29 cellular contexts compared by ENCODE assay signal in the genomic region with DNA sequence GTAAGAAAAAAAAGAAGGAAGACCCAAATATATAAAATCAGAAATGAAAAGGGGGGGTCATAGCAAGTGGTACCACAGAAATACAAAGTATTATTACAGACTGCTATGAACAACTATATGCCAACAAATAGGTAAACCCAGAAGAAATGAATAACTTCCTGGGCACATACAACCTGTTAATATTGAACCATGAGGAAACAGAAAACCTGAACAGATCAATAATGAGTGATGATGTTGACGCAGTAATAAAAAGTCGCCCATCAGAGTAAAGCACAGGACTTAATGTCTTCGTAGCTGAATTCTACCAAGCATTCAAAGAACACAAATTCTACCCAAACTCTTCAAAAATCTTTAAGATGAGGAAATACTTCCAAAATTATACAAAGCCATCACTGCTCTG.
"Had no signal": no experiment of that assay in that cellular context is flagged by ENCODE, and none has a peak within 500 bp of the region (broad histone marks: within the 10 kb centered on the region; RNA-seq: fewer than 3 reads in every experiment).

No MANE protein-coding gene starts in this region.

- FAIRE-seq: urothelium cell line had no signal

- DNase-seq: stimulated activated CD4-positive, alpha-beta T cell treated with anti-CD3 and anti-CD28 coated beads, Interleukin-2, amount 100 ng/mL, for 48 hours; stimulated activated CD4-positive, alpha-beta T cell treated with anti-CD3 and anti-CD28 coated beads, Interleukin-4, amount 100 ng/mL, for 1 hour; stimulated activated CD4-positive, alpha-beta T cell treated with anti-CD3 and anti-CD28 coated beads, Interleukin-4, amount 100 ng/mL, for 24 hours; stimulated activated CD4-positive, alpha-beta T cell treated with anti-CD3 and anti-CD28 coated beads, Interleukin-4, amount 100 ng/mL, for 4 hours; stimulated activated CD8-positive, alpha-beta memory T cell treated with anti-CD3 and anti-CD28 coated beads, Interleukin-4, amount 100 ng/mL, for 48 hours; stimulated activated naive B cell treated with anti-CD40 and anti-IgM and Interleukin-4, amounts not matched to agents 10 μg/mL and 1 μg/mL and 100 μg/mL, for 72 hours; stimulated activated naive CD4-positive, alpha-beta T cell; stimulated activated naive CD4-positive, alpha-beta T cell treated with Interleukin-2 at 50 U/mL for 16 hours; stimulated activated naive CD8-positive, alpha-beta T cell treated with anti-CD3 and anti-CD28 coated beads, Interleukin-15, amount 100 ng/mL, for 72 hours; stimulated activated naive CD8-positive, alpha-beta T cell treated with anti-CD3 and anti-CD28 coated beads, Interleukin-15, Interleukin-2, amounts not matched to agents 100 U/mL and 50 U/mL, for 24 hours; stomach; substantia nigra; testis; thyroid gland; tibial artery; transverse colon; trophoblast cell; upper lobe of left lung; upper lobe of right lung; uterus had no signal

- H3K27ac Mint-ChIP-seq: stimulated activated effector memory CD8-positive, alpha-beta T cell treated with anti-CD3 and anti-CD28 coated beads, Interleukin-12 subunit alpha, Interleukin-12 subunit beta, amount 100 ng/mL, for 72 hours; stimulated activated memory B cell treated with anti-CD40 and anti-IgM and Interleukin-4, amounts not matched to agents 10 μg/mL and 1 μg/mL and 100 μg/mL, for 72 hours; stimulated activated naive B cell treated with anti-CD40 and anti-IgM and Interleukin-4, amounts not matched to agents 10 μg/mL and 1 μg/mL and 100 μg/mL, for 72 hours; stimulated activated naive CD8-positive, alpha-beta T cell treated with anti-CD3 and anti-CD28 coated beads, Interleukin-15, amount 100 ng/mL, for 72 hours; stimulated activated naive CD8-positive, alpha-beta T cell treated with anti-CD3 and anti-CD28 coated beads, Interleukin-15, Interleukin-2, amounts not matched to agents 100 ng/mL and 50 ng/mL, for 24 hours; type B pancreatic cell had no signal

- H3K27ac ChIP-seq: stomach, suprapubic skin, testis, thoracic aorta, thyroid gland, tibial artery, tibial nerve, transverse colon, upper lobe of left lung, upper lobe of right lung, uterus, vagina had no signal

- H3K9me3 Mint-ChIP-seq: stimulated activated naive CD8-positive, alpha-beta T cell treated with anti-CD3 and anti-CD28 coated beads, Interleukin-15, Interleukin-2, amounts not matched to agents 100 ng/mL and 50 ng/mL, for 24 hours; type B pancreatic cell had no signal

- H3K36me3 Mint-ChIP-seq: stimulated activated effector memory CD8-positive, alpha-beta T cell treated with anti-CD3 and anti-CD28 coated beads, Interleukin-12 subunit alpha, Interleukin-12 subunit beta, amount 100 ng/mL, for 72 hours; stimulated activated memory B cell treated with anti-CD40 and anti-IgM and Interleukin-4, amounts not matched to agents 10 μg/mL and 1 μg/mL and 100 μg/mL, for 72 hours; stimulated activated naive B cell treated with anti-CD40 and anti-IgM and Interleukin-4, amounts not matched to agents 10 μg/mL and 1 μg/mL and 100 μg/mL, for 72 hours; type B pancreatic cell had no signal

- H3K27me3 ChIP-seq: stomach, suprapubic skin, testis, thyroid gland, tibial artery, tibial nerve, transverse colon, upper lobe of left lung, upper lobe of right lung, vagina had no signal

- H3K4me1 ChIP-seq: stomach, suprapubic skin, testis, thyroid gland, tibial artery, tibial nerve, transverse colon, upper lobe of left lung, upper lobe of right lung, uterus, vagina had no signal

- H3K36me3 ChIP-seq: stomach, suprapubic skin, thoracic aorta, thyroid gland, tibial artery, tibial nerve, transverse colon, upper lobe of left lung, upper lobe of right lung, uterus, vagina had no signal

- H3K27me3 Mint-ChIP-seq: stimulated activated memory B cell treated with anti-CD40 and anti-IgM and Interleukin-4, amounts not matched to agents 10 μg/mL and 1 μg/mL and 100 μg/mL, for 72 hours; stimulated activated naive B cell treated with anti-CD40 and anti-IgM and Interleukin-4, amounts not matched to agents 10 μg/mL and 1 μg/mL and 100 μg/mL, for 72 hours; stimulated activated naive CD8-positive, alpha-beta T cell treated with anti-CD3 and anti-CD28 coated beads, Interleukin-15, amount 100 ng/mL, for 72 hours; stimulated activated naive CD8-positive, alpha-beta T cell treated with anti-CD3 and anti-CD28 coated beads, Interleukin-15, Interleukin-2, amounts not matched to agents 100 ng/mL and 50 ng/mL, for 24 hours; type B pancreatic cell had no signal

- H3K4me3 Mint-ChIP-seq: stimulated activated effector memory CD8-positive, alpha-beta T cell treated with anti-CD3 and anti-CD28 coated beads, Interleukin-12 subunit alpha, Interleukin-12 subunit beta, amount 100 ng/mL, for 72 hours; stimulated activated memory B cell treated with anti-CD40 and anti-IgM and Interleukin-4, amounts not matched to agents 10 μg/mL and 1 μg/mL and 100 μg/mL, for 72 hours; stimulated activated naive B cell treated with anti-CD40 and anti-IgM and Interleukin-4, amounts not matched to agents 10 μg/mL and 1 μg/mL and 100 μg/mL, for 72 hours; stimulated activated naive CD8-positive, alpha-beta T cell treated with anti-CD3 and anti-CD28 coated beads, Interleukin-15, amount 100 ng/mL, for 72 hours; stimulated activated naive CD8-positive, alpha-beta T cell treated with anti-CD3 and anti-CD28 coated beads, Interleukin-15, Interleukin-2, amounts not matched to agents 100 ng/mL and 50 ng/mL, for 24 hours; type B pancreatic cell had no signal

- ATAC-seq: stimulated activated effector memory CD8-positive, alpha-beta T cell treated with anti-CD3 and anti-CD28 coated beads, Interleukin-12 subunit alpha, Interleukin-12 subunit beta, amount 100 ng/mL, for 72 hours; stimulated activated memory B cell treated with anti-CD40 and anti-IgM and Interleukin-4, amounts not matched to agents 10 μg/mL and 1 μg/mL and 100 μg/mL, for 72 hours; stimulated activated naive B cell treated with anti-CD40 and anti-IgM and Interleukin-4, amounts not matched to agents 10 μg/mL and 1 μg/mL and 100 μg/mL, for 72 hours; stimulated activated naive CD8-positive, alpha-beta T cell treated with anti-CD3 and anti-CD28 coated beads, Interleukin-15, amount 100 ng/mL, for 72 hours; stimulated activated naive CD8-positive, alpha-beta T cell treated with anti-CD3 and anti-CD28 coated beads, Interleukin-15, Interleukin-2, amounts not matched to agents 100 U/mL and 50 U/mL, for 24 hours; upper lobe of right lung had no signal

- H3K4me3 ChIP-seq: stomach, suprapubic skin, testis, thoracic aorta, thyroid gland, tibial artery, tibial nerve, transverse colon, upper lobe of left lung, upper lobe of right lung, uterus, vagina had no signal

- H3K9me3 ChIP-seq: suprapubic skin, testis, thoracic aorta, thyroid gland, transverse colon, upper lobe of left lung, upper lobe of right lung, uterus, vagina had no signal

- H3K4me1 Mint-ChIP-seq: stimulated activated effector memory CD8-positive, alpha-beta T cell treated with anti-CD3 and anti-CD28 coated beads, Interleukin-12 subunit alpha, Interleukin-12 subunit beta, amount 100 ng/mL, for 72 hours; stimulated activated memory B cell treated with anti-CD40 and anti-IgM and Interleukin-4, amounts not matched to agents 10 μg/mL and 1 μg/mL and 100 μg/mL, for 72 hours; stimulated activated naive B cell treated with anti-CD40 and anti-IgM and Interleukin-4, amounts not matched to agents 10 μg/mL and 1 μg/mL and 100 μg/mL, for 72 hours; stimulated activated naive CD8-positive, alpha-beta T cell treated with anti-CD3 and anti-CD28 coated beads, Interleukin-15, amount 100 ng/mL, for 72 hours had no signal
